Comparison of ENCODE assay signal across 26 cellular contexts in genomic region chr3:117557469-117557868, GRCh38.
A peak's percentile ranks its signal among the peaks of the same experiment; 100 is the strongest.
DNase-seq lines count a peak whose midpoint lies in the region; ATAC-seq and TF ChIP-seq lines count a peak whose summit lies in the region.
"Had no signal": no experiment of that assay in that cellular context is flagged by ENCODE, and none has a peak within 500 bp of the region (broad histone marks: within the 10 kb centered on the region; RNA-seq: fewer than 3 reads in every experiment).

No MANE protein-coding gene starts in this region.

- intact Hi-C loops in spleen (cut with DNase I; ENCODE audit: low total_unique reads), result no loop called here

- no peak for TF ChIP-seq POLR2A in spleen (IDR thresholded peaks at IDR 0.05)

- H3K9me3 ChIP-seq in parathyroid adenoma (ENCODE audit: control insufficient read depth, low read length) (no peaks in the 10 kb centered on the region), spleen (no peaks in the 10 kb centered on the region)
- H3K9me3 ChIP-seq: body of pancreas, suprapubic skin, upper lobe of right lung had no signal

- H3K27me3 ChIP-seq in parathyroid adenoma (ENCODE audit: control insufficient read depth, insufficient read depth, low read length) (no peaks in the 10 kb centered on the region), spleen (replicated peaks in 1 of 7) (no peaks in the 10 kb centered on the region)
- H3K27me3 ChIP-seq: body of pancreas, suprapubic skin, upper lobe of right lung had no signal

- H3K4me2 ChIP-seq in parathyroid adenoma (ENCODE audit: low read length), result peak overlapping the region; percentile 9

- DNase-seq in NCI-H345 (lab: John Stamatoyannopoulos, UW), result peak; percentile 43
- no peak for DNase-seq in NCI-H345 treated with DMSO at 0.1 percent for 48 hours (lab: John Stamatoyannopoulos, UW; ENCODE audit: unreplicated experiment)
- peak; percentile 8 for DNase-seq in NCI-H146 (lab: John Stamatoyannopoulos, UW)
- DNase-seq in NCI-H526 treated with DMSO at 0.1 percent for 48 hours (lab: John Stamatoyannopoulos, UW), result peak; percentile 47
- DNase-seq in T-helper 1 cell, result no peak
- DNase-seq in spleen, result no peak
- DNase-seq: activated CD4-positive, alpha-beta T cell treated with anti-CD3 and anti-CD28 coated beads for 1 hour; activated CD8-positive, alpha-beta memory T cell treated with anti-CD3 and anti-CD28 coated beads, Interleukin-2, amount 50 U/mL, for 48 hours; activated CD8-positive, alpha-beta T cell treated with anti-CD3 and anti-CD28 coated beads for 36 hours; activated naive CD4-positive, alpha-beta T cell treated with Interleukin-2 at 50 U/mL for 16 hours; AML-193; body of pancreas; CD4-positive, CD25-positive, alpha-beta regulatory T cell; effector memory CD8-positive, alpha-beta T cell; EL; erythroblast; IMR-90; left ventricle myocardium superior; Right ventricle myocardium superior; stimulated activated naive CD4-positive, alpha-beta T cell; upper lobe of right lung had no signal

- 53 to 74% (median 60%) methylated on average over 1 of the region's 1 CpG for WGBS in spleen, 5 donors

- TF ChIP-seq CTCF in parathyroid adenoma (IDR thresholded peaks at IDR 0.05) (no peak), spleen (IDR thresholded peaks at IDR 0.05 in 8 of 11, conservative IDR thresholded peaks at IDR 0.05 in 3 of 11) (no peak)

- no peak overlapping the region for H2AFZ ChIP-seq in parathyroid adenoma

- no peak for ATAC-seq in HG02798 (IDR thresholded peaks at IDR 0.05; ENCODE audit: poor library complexity, unreplicated experiment)
- ATAC-seq: activated CD8-positive, alpha-beta T cell treated with anti-CD3 and anti-CD28 coated beads for 36 hours; body of pancreas; effector memory CD8-positive, alpha-beta T cell; HCT116; left ventricle myocardium superior; upper lobe of right lung had no signal

- H3K9ac ChIP-seq in parathyroid adenoma, result no peak overlapping the region

- H3K4me3 ChIP-seq in parathyroid adenoma (ENCODE audit: low read depth, low read length) (no peak overlapping the region), spleen (no peak overlapping the region)
- H3K4me3 ChIP-seq: body of pancreas, skin epidermis, suprapubic skin, upper lobe of right lung had no signal

- H3K4me1 ChIP-seq in parathyroid adenoma, result no peaks in the 10 kb centered on the region
- H3K4me1 ChIP-seq in spleen, result no peaks in the 10 kb centered on the region
- H3K4me1 ChIP-seq: body of pancreas, suprapubic skin, upper lobe of right lung had no signal

- H3K27ac ChIP-seq in parathyroid adenoma (no peak overlapping the region), spleen (no peak overlapping the region)
- H3K27ac ChIP-seq: body of pancreas, skin epidermis, suprapubic skin, upper lobe of right lung had no signal

- H3K36me3 ChIP-seq in parathyroid adenoma (ENCODE audit: control insufficient read depth, insufficient read depth, low read length), result no peaks in the 10 kb centered on the region
- H3K36me3 ChIP-seq in spleen, result no peaks in the 10 kb centered on the region
- H3K36me3 ChIP-seq: suprapubic skin, upper lobe of right lung had no signal

- no peaks in the 10 kb centered on the region for H3K79me2 ChIP-seq in parathyroid adenoma

Comparison
In these comparisons a context has a peak if more than half of its experiments do, and no peak if none do; other contexts are left out.
1. DNase-seq: peak in NCI-H345 (single experiment), NCI-H146 (single experiment) and NCI-H526 treated with DMSO at 0.1 percent for 48 hours (single experiment); none in NCI-H345 treated with DMSO at 0.1 percent for 48 hours (single experiment), T-helper 1 cell (0 of 5) and spleen (single experiment).